ENCODE assay signal across 8 cellular contexts in genomic region chr2:208252766-208253492, GRCh38.
A peak's percentile ranks its signal among the peaks of the same experiment; 100 is the strongest.
DNase-seq lines count a peak whose midpoint lies in the region; ATAC-seq and TF ChIP-seq lines count a peak whose summit lies in the region.

No MANE protein-coding gene starts in this region.

- H3K27ac ChIP-seq in HUES6 (ENCODE audit: low read depth, low read length) (peak overlapping the region; percentile 4; the same call in 1 of the 2 replicates), brain microvascular endothelial cell (peak overlapping the region; percentile 27), muscle layer of duodenum (ENCODE audit: low read length) (peak overlapping the region; percentile 61), WERI-Rb-1 (no peak overlapping the region)

- no peak for TF ChIP-seq CTCF in AG04449 (IDR thresholded peaks at IDR 0.05; ENCODE audit: insufficient read depth, low read length, missing control alignments)
- TF ChIP-seq CTCF in brain microvascular endothelial cell (IDR thresholded peaks at IDR 0.05; ENCODE audit: low read depth, low read length, missing control alignments) = no peak
- no peak for TF ChIP-seq CTCF in WERI-Rb-1 (IDR thresholded peaks at IDR 0.05; ENCODE audit: low read depth, low read length)

- H3K27me3 ChIP-seq in HUES6 (ENCODE audit: control insufficient read depth, insufficient read depth, low read length) = no peaks in the 10 kb centered on the region
- H3K27me3 ChIP-seq in brain microvascular endothelial cell (replicated peaks) = no peaks in the 10 kb centered on the region
- no peaks in the 10 kb centered on the region for H3K27me3 ChIP-seq in muscle layer of duodenum (ENCODE audit: low read depth, low read length)
- no peaks in the 10 kb centered on the region for H3K27me3 ChIP-seq in WERI-Rb-1 (ENCODE audit: insufficient read depth, low read depth, severe bottlenecking)

- DNase-seq in AG04449 (ENCODE audit: low read depth, low spot score) (no peak), brain microvascular endothelial cell (no peak), cortex of kidney (lab: John Stamatoyannopoulos, UW) (no peak), WERI-Rb-1 (no peak)
- no peak for DNase-seq in activated effector memory CD4-positive, alpha-beta T cell treated with anti-CD3 and anti-CD28 coated beads, Interleukin-2, amount 50 U/mL, for 16 hours

- H3K9me3 ChIP-seq in HUES6 (ENCODE audit: control insufficient read depth, insufficient read depth, low read depth, low read length) (no peaks in the 10 kb centered on the region), muscle layer of duodenum (ENCODE audit: control insufficient read depth in 1 of 2, low read length in 2 of 2) (no peaks in the 10 kb centered on the region), WERI-Rb-1 (ENCODE audit: severe bottlenecking) (no peaks in the 10 kb centered on the region)

- in situ Hi-C loops in brain microvascular endothelial cell (cut with HindIII; ENCODE audit: low pct_ligation_motif_present, low sequenced_read_pairs) = no loop called here

- no peak for ATAC-seq in GM18498 (IDR thresholded peaks at IDR 0.05; ENCODE audit: unreplicated experiment)

- CTCF ChIA-PET in AG04449 (lab: Yijun Ruan, JAX) = interaction anchor here (0.7 to 5.6 kb wide), 10 partner anchors 11 to 507 kb away, joined by 3 to 96 read pairs (median 6); partner anchors contain the start of gene PIKFYVE

- H3K4me1 ChIP-seq in HUES6 (ENCODE audit: control insufficient read depth, insufficient read depth, low read length) = peaks cover 10% of the 10 kb centered on the region; the same call in 1 of the 2 replicates
- H3K4me1 ChIP-seq in muscle layer of duodenum (ENCODE audit: control insufficient read depth in 1 of 2, insufficient read depth in 2 of 2, low read length in 2 of 2) = peaks cover 19 to 23% of the 10 kb centered on the region in 2 donors

- POLR2A ChIA-PET in AG04449 (lab: Yijun Ruan, JAX) = interaction anchor here (3.3 kb wide), 1 partner anchor 13 kb away, joined by 14 read pairs; the partner anchor contains the start of gene PIKFYVE

- peak overlapping the region; percentile 92 for H3K9ac ChIP-seq in HUES6 (ENCODE audit: low read length)

- H3K4me3 ChIP-seq in AG04449 (ENCODE audit: low read depth, low read length) (peak overlapping the region; percentile 20; the same call in 1 of the 2 replicates), HUES6 (ENCODE audit: low read depth, low read length) (peak overlapping the region; percentile 81), brain microvascular endothelial cell (ENCODE audit: low read depth, low read length) (peak overlapping the region; percentile 96), muscle layer of duodenum (ENCODE audit: low read depth in 1 of 2, low read length in 2 of 2) (peak overlapping the region; percentile 90 to 99), WERI-Rb-1 (ENCODE audit: low read depth, low read length) (no peak overlapping the region)

- H3K36me3 ChIP-seq in HUES6 (ENCODE audit: control insufficient read depth, insufficient read depth, low read length) = peaks cover 57% of the 10 kb centered on the region
- peaks cover 17% of the 10 kb centered on the region for H3K36me3 ChIP-seq in brain microvascular endothelial cell (replicated peaks)
- peaks cover 23 to 41% of the 10 kb centered on the region in 2 donors for H3K36me3 ChIP-seq in muscle layer of duodenum (ENCODE audit: control insufficient read depth in 1 of 2, insufficient read depth in 2 of 2, low read length in 2 of 2)
- H3K36me3 ChIP-seq in WERI-Rb-1 = peaks cover 23% of the 10 kb centered on the region
